Comparison of ENCODE assay signal across 31 cellular contexts in the genomic region with DNA sequence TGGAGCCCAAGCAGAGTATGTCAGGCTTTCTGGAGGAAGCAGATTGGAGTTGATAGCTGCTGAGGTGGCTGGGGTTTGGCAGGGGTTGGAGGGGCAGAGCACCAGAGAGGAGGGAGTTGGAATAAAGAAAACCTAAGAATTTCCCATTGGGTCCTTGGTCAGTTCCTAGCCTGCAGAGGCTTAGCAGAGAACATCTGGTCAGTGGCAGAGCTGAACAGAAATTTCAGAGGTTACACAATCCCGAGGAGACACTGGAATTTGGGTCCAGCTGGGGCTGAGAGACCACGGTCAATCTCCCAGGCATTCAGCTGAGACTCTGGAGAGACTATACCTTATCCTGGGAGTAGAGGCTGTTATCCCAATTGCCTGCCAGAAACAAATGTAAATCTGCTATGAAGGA.
"Had no signal": no experiment of that assay in that cellular context is flagged by ENCODE, and none has a peak within 500 bp of the region (broad histone marks: within the 10 kb centered on the region; RNA-seq: fewer than 3 reads in every experiment).

No MANE protein-coding gene starts in this region.

- H3K4me3 ChIP-seq: breast epithelium, esophagus squamous epithelium, heart right ventricle, left ventricle myocardium inferior, right lobe of liver, skin epidermis, testis had no signal

- H3K27ac ChIP-seq: breast epithelium, esophagus squamous epithelium, heart right ventricle, left ventricle myocardium inferior, neutrophil, right lobe of liver, skin epidermis, testis, WERI-Rb-1 had no signal

- H3K36me3 ChIP-seq: breast epithelium, right lobe of liver had no signal

- H3K4me3 Mint-ChIP-seq: activated CD4-positive, alpha-beta memory T cell treated with anti-CD3 and anti-CD28 coated beads for 36 hours; activated CD4-positive, alpha-beta T cell treated with anti-CD3 and anti-CD28 coated beads, Interleukin-2, amount 10 ng/mL, durations not matched to agents 24 days and 14 days; activated naive CD4-positive, alpha-beta T cell treated with anti-CD3 and anti-CD28 coated beads, Interleukin-2, amount 10 ng/mL, durations not matched to agents 7 days and 5 days; activated naive CD8-positive, alpha-beta T cell treated with anti-CD3 and anti-CD28 coated beads, Interleukin-2, amount 50 U/mL, for 24 hours; activated T-helper 1 cell treated with anti-CD3 and anti-CD28 coated beads, Interleukin-12 subunit alpha, Interleukin-12 subunit beta, Interleukin-2, Interleukin-4 antibody, amounts not matched to agents 30 ng/mL and 10 ng/mL and 1 ng/mL, durations not matched to agents 14 hours and 24 hours and 36 hours; dendritic cell treated with granulocyte-macrophage colony-stimulating factor and Interleukin-4, amounts not matched to agents 40 ng/mL and 50 ng/mL, for 4 days; endodermal cell; naive B cell; nephron progenitor cell had no signal

- H3K4me1 Mint-ChIP-seq: activated naive CD4-positive, alpha-beta T cell treated with anti-CD3 and anti-CD28 coated beads, Interleukin-2, amount 10 ng/mL, durations not matched to agents 7 days and 5 days; activated naive CD8-positive, alpha-beta T cell treated with anti-CD3 and anti-CD28 coated beads, Interleukin-2, amount 50 U/mL, for 24 hours; endodermal cell; naive B cell; nephron progenitor cell had no signal

- H3K36me3 Mint-ChIP-seq: activated naive CD4-positive, alpha-beta T cell treated with anti-CD3 and anti-CD28 coated beads, Interleukin-2, amount 10 ng/mL, durations not matched to agents 7 days and 5 days had no signal

- H3K9me3 ChIP-seq: right lobe of liver, testis had no signal

- H3K27me3 Mint-ChIP-seq: activated CD4-positive, alpha-beta memory T cell treated with anti-CD3 and anti-CD28 coated beads for 36 hours; activated naive CD4-positive, alpha-beta T cell treated with anti-CD3 and anti-CD28 coated beads, Interleukin-2, amount 10 ng/mL, durations not matched to agents 7 days and 5 days; activated naive CD8-positive, alpha-beta T cell treated with anti-CD3 and anti-CD28 coated beads, Interleukin-2, amount 50 U/mL, for 24 hours; progenitor cell of endocrine pancreas had no signal

- H3K9me3 Mint-ChIP-seq: activated CD4-positive, alpha-beta memory T cell treated with anti-CD3 and anti-CD28 coated beads for 36 hours; activated CD4-positive, alpha-beta T cell treated with anti-CD3 and anti-CD28 coated beads, Interleukin-2, amount 10 ng/mL, durations not matched to agents 24 days and 14 days; activated naive CD4-positive, alpha-beta T cell treated with anti-CD3 and anti-CD28 coated beads, Interleukin-2, amount 10 ng/mL, durations not matched to agents 7 days and 5 days; activated T-helper 1 cell treated with anti-CD3 and anti-CD28 coated beads, Interleukin-12 subunit alpha, Interleukin-12 subunit beta, Interleukin-2, Interleukin-4 antibody, amounts not matched to agents 30 ng/mL and 10 ng/mL and 1 ng/mL, durations not matched to agents 14 hours and 24 hours and 36 hours had no signal

- H3K27me3 ChIP-seq: breast epithelium, esophagus squamous epithelium, heart right ventricle, neutrophil, right lobe of liver, testis had no signal

- H3K4me1 ChIP-seq: breast epithelium, esophagus squamous epithelium, heart right ventricle, left ventricle myocardium inferior, right lobe of liver, testis had no signal

- H3K27ac Mint-ChIP-seq: activated CD4-positive, alpha-beta memory T cell treated with anti-CD3 and anti-CD28 coated beads for 36 hours; activated CD4-positive, alpha-beta T cell treated with anti-CD3 and anti-CD28 coated beads, Interleukin-2, amount 10 ng/mL, durations not matched to agents 24 days and 14 days; activated naive CD4-positive, alpha-beta T cell treated with anti-CD3 and anti-CD28 coated beads, Interleukin-2, amount 10 ng/mL, durations not matched to agents 7 days and 5 days; activated naive CD8-positive, alpha-beta T cell treated with anti-CD3 and anti-CD28 coated beads, Interleukin-2, amount 50 U/mL, for 24 hours; activated T-helper 1 cell treated with anti-CD3 and anti-CD28 coated beads, Interleukin-12 subunit alpha, Interleukin-12 subunit beta, Interleukin-2, Interleukin-4 antibody, amounts not matched to agents 30 ng/mL and 10 ng/mL and 1 ng/mL, durations not matched to agents 14 hours and 24 hours and 36 hours; dendritic cell treated with granulocyte-macrophage colony-stimulating factor and Interleukin-4, amounts not matched to agents 40 ng/mL and 50 ng/mL, for 4 days; endodermal cell; naive B cell; nephron progenitor cell; progenitor cell of endocrine pancreas had no signal

- ATAC-seq: activated CD4-positive, CD25-positive, alpha-beta regulatory T cell treated with anti-CD3 and anti-CD28 coated beads, Interleukin-2, amount 50 U/mL, for 24 hours; activated naive CD8-positive, alpha-beta T cell treated with anti-CD3 and anti-CD28 coated beads, Interleukin-2, amount 50 U/mL, for 24 hours; heart right ventricle; right lobe of liver; stimulated activated naive CD8-positive, alpha-beta T cell treated with anti-CD3 and anti-CD28 coated beads, Interleukin-15, Interleukin-2, amounts not matched to agents 100 U/mL and 50 U/mL, for 24 hours had no signal

- DNase-seq: activated CD4-positive, alpha-beta memory T cell treated with anti-CD3 and anti-CD28 coated beads for 36 hours; activated CD4-positive, alpha-beta T cell treated with anti-CD3 and anti-CD28 coated beads, Interleukin-2, amount 10 ng/mL, durations not matched to agents 24 days and 14 days; activated CD8-positive, alpha-beta memory T cell treated with anti-CD3 and anti-CD28 coated beads, Interleukin-2, amount 50 U/mL, for 4 hours; activated gamma-delta T cell; activated naive CD4-positive, alpha-beta T cell treated with anti-CD3 and anti-CD28 coated beads, Interleukin-2, amount 10 ng/mL, durations not matched to agents 7 days and 5 days; activated naive CD8-positive, alpha-beta T cell treated with anti-CD3 and anti-CD28 coated beads, Interleukin-2, amount 50 U/mL, for 24 hours; activated T-cell treated with anti-CD3 and anti-CD28 coated beads, Interleukin-2, amount 50 U/mL, for 1 hour; central memory CD4-positive, alpha-beta T cell; endodermal cell; esophagus squamous epithelium; foreskin melanocyte; heart right ventricle; islet precursor cell; left ventricle myocardium inferior; naive B cell; nephron progenitor cell; right lobe of liver; stimulated activated CD4-positive, alpha-beta T cell treated with anti-CD3 and anti-CD28 coated beads, Interleukin-12 subunit alpha, Interleukin-12 subunit beta, amount 100 ng/mL, for 4 hours; stimulated activated CD4-positive, alpha-beta T cell treated with anti-CD3 and anti-CD28 coated beads, Interleukin-4, amount 100 ng/mL, for 1 hour; stimulated activated naive CD8-positive, alpha-beta T cell treated with anti-CD3 and anti-CD28 coated beads, Interleukin-15, Interleukin-2, amounts not matched to agents 100 U/mL and 50 U/mL, for 24 hours; T1000; testis; trophoblast cell; WERI-Rb-1 had no signal
